ENCODE assay signal across 8 cellular contexts in genomic region chr4:128060620-128061565, GRCh38. TPM values are rescaled to one million over a fixed set of nuclear protein-coding genes. Genes with fewer than 3 reads are reported as not detected.
DNase-seq lines count a peak whose midpoint lies in the region; ATAC-seq and TF ChIP-seq lines count a peak whose summit lies in the region.

TSS of gene LARP1B (plus strand) at chr4:128061312. CDS start at chr4:128074952, 13,640 bp downstream.

- CTCF ChIA-PET in OCI-LY7 (lab: Charles Lee; ENCODE audit: unreplicated experiment): interaction anchor here (0.9 kb wide), 1 partner anchor 9 kb away, joined by 5 read pairs; no protein-coding TSS in a partner anchor

- H3K79me2 ChIP-seq in OCI-LY7 (ENCODE audit: insufficient read depth, low read depth, low read length): peaks cover 21% of the 10 kb centered on the region; the same call in 1 of the 2 replicates

- H3K4me1 ChIP-seq in OCI-LY7 (ENCODE audit: insufficient read depth, low read length, poor library complexity, severe bottlenecking) (peaks cover 15% of the 10 kb centered on the region), mucosa of descending colon (ENCODE audit: low read depth) (no peaks in the 10 kb centered on the region)

- peak within 1 kb of the TSS; percentile 84 for H3K4me2 ChIP-seq in OCI-LY7 (ENCODE audit: low read length)

- H3K9me3 ChIP-seq in OCI-LY7 (ENCODE audit: low read length) (no peaks in the 10 kb centered on the region), mucosa of descending colon (no peaks in the 10 kb centered on the region)

- H3K36me3 ChIP-seq in OCI-LY7 (ENCODE audit: insufficient read depth, low read length): no peaks in the 10 kb centered on the region
- no peaks in the 10 kb centered on the region for H3K36me3 ChIP-seq in mucosa of descending colon (ENCODE audit: low read depth)

- peak within 1 kb of the TSS; percentile 99 for H2AFZ ChIP-seq in OCI-LY7 (ENCODE audit: low read length)

- no peaks in the 10 kb centered on the region for H4K20me1 ChIP-seq in OCI-LY7 (ENCODE audit: insufficient read depth, low read length)

- H3K27ac ChIP-seq in OCI-LY7 (ENCODE audit: low read depth, low read length, poor library complexity, severe bottlenecking): peak within 1 kb of the TSS; percentile 81

- ATAC-seq in GM21526 (IDR thresholded peaks at IDR 0.05; ENCODE audit: low FRiP score, unreplicated experiment): peak; percentile 89
- ATAC-seq in mucosa of descending colon: peak; percentile 92

- 0 out of 2 replicates have a peak, but pooled peaks have one; percentile 13 for TF ChIP-seq CTCF in OCI-LY7 (conservative IDR thresholded peaks at IDR 0.05; ENCODE audit: low read length)
- no peak for TF ChIP-seq CTCF in mucosa of descending colon (IDR thresholded peaks at IDR 0.05)

- intact Hi-C loops in OCI-LY7 (cut with micrococcal nuclease; ENCODE audit: unreplicated experiment): loop anchor here (1.0 to 5.0 kb wide), 5 partner anchors 96 to 1031 kb away; partner anchors contain the start of genes ABHD18, MFSD8, PGRMC2 and PLK4
- intact Hi-C loops in mucosa of descending colon (cut with DNase I, micrococcal nuclease): no loop called here

- no peaks in the 10 kb centered on the region for H3K9me2 ChIP-seq in OCI-LY7 (ENCODE audit: insufficient read depth, low read length)

- BruUV-seq in OCI-LY7 (replicated peaks; lab: Mats Ljungman, UMichigan): no TSS peak

- POLR2A ChIA-PET in OCI-LY7 (lab: Charles Lee): interaction anchor here (0.5 to 2.1 kb wide), 14 partner anchors 12 to 1498 kb away, joined by 3 to 12 read pairs (median 4); partner anchors contain the start of genes ABHD18 and MFSD8

- H3K4me3 ChIP-seq in OCI-LY7 (ENCODE audit: low read depth, low read length, poor library complexity, severe bottlenecking) (peak within 1 kb of the TSS; percentile 82), mucosa of descending colon (peak within 1 kb of the TSS; percentile 74)

- peak; percentile 79 for DNase-seq in DMS 273 treated with DMSO at 0.1 percent for 48 hours (lab: John Stamatoyannopoulos, UW)
- peak; percentile 84 for DNase-seq in HuH-7 (ENCODE audit: low spot score)
- peak; percentile 94 for DNase-seq in OCI-LY7 (ENCODE audit: low spot score)
- peak; percentile 88 for DNase-seq in activated T-cell treated with anti-CD3 and anti-CD28 coated beads for 1 hour (ENCODE audit: low read depth)
- peak; percentile 96 for DNase-seq in epidermal melanocyte (ENCODE audit: insufficient read length, low spot score)
- DNase-seq in mucosa of descending colon: peak; percentile 96 to 98 (median 97)
- DNase-seq in stimulated activated CD8-positive, alpha-beta memory T cell treated with anti-CD3 and anti-CD28 coated beads, Interleukin-4, amount 100 ng/mL, for 1 hour (ENCODE audit: low read depth in 2 of 2, low spot score in 1 of 2): peak; percentile 79 to 87

RNA-seq across cellular contexts. Expression of gene LARP1B, which starts in this region (rescaled TPM):
- 16.5 and 22.1 TPM in 2 replicates for total RNA-seq in OCI-LY7 (2014; rRNA removed; shearing (Covaris generic))
- total RNA-seq in OCI-LY7 (2022): 21.0 and 25.0 TPM in 2 replicates
- total RNA-seq in mucosa of descending colon: 10 to 100 TPM; 25.9 to 30.2 (median 27.5) TPM

Comparison
In these comparisons a context has a peak if more than half of its experiments do, and no peak if none do; other contexts are left out.
1. Peak in every context shown above with its lines: DNase-seq, ATAC-seq, H3K4me3 ChIP-seq and H3K27ac ChIP-seq.